Comparison of ENCODE assay signal across 8 cellular contexts in the genomic region with DNA sequence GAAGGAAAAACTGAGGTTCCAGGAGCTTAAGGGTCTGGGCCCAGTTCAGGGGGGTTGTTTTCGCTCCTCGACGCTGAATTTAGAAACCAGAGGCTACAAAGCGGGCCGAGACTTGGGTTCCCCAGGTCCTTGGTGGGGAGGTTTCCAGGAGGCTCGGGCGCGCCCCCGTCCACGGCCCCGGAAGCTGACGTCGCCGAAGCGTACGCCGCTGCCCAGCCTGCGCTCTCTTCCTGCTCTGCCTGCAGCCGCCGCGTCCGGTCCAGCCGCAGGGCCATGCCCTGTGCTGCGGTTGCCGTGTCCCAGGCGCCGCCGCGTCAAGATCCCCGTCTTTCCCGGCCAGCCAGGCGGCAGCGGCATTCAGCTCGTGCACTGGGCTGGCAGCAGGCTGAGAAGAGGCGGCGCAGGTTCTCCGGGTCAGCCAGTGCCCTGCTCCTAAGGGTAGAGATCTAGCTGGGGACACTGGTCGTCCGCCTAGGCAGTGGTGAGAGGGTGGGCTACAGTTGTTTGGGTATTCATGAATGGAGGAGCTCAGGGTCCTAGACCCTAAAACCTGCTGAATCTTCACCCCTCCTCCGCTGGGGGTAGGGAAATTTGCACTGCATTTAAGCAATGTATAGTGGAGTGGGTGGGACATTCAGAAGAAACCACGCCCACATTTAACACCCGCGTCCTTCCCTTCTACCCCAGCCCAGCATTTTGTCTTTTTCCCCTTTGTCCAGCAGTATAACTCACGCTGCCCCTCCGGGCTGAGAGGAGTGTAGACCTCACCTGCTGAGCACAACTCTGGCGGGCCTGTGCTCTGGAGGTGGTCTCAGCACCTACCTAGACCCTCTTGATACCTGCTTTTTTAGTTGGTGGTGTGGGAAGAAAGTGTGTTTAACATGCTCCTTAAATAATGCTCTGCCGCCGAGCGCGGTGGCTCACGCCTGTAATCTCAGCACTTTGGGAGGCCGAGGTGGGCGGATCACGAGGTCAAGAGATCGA. TPM values are rescaled to one million over a fixed set of nuclear protein-coding genes. Genes with fewer than 3 reads are reported as not detected.
DNase-seq lines count a peak whose midpoint lies in the region; ATAC-seq, FAIRE-seq and TF ChIP-seq lines count a peak whose summit lies in the region.

No MANE protein-coding gene starts in this region.

- H3K4me2 ChIP-seq in H1 (ENCODE audit: insufficient read depth in 1 of 2, low read depth in 2 of 2, low read length in 2 of 2), result peak overlapping the region; percentile 80 to 86
- H3K4me2 ChIP-seq in mesenchymal stem cell (ENCODE audit: low read length, poor library complexity, severe bottlenecking), result peak overlapping the region; percentile 99

- peaks cover 14% of the 10 kb centered on the region for H3K23me2 ChIP-seq in H1 (ENCODE audit: low read depth, low read length)

- H2AFZ ChIP-seq in ACC112 (ENCODE audit: low read length, unreplicated experiment) (peak overlapping the region; percentile 89), H1 (ENCODE audit: low read length) (peak overlapping the region; percentile 69), mesenchymal stem cell (ENCODE audit: low read depth, low read length) (peak overlapping the region; percentile 97)

- H3K79me2 ChIP-seq in ACC112 (ENCODE audit: control insufficient read depth, insufficient read depth, low read length, unreplicated experiment) (peaks cover 35% of the 10 kb centered on the region), H1 (ENCODE audit: control insufficient read depth in 1 of 2, insufficient read depth in 2 of 2, low read length in 2 of 2) (peaks cover 0 to 29% of the 10 kb centered on the region in 2 experiments; a peak in 3 of 4 replicates)

- peak; percentile 59 to 75 for TF ChIP-seq POLR2A in H1 (IDR thresholded peaks at IDR 0.05; ENCODE audit: control extremely low read depth in 1 of 2, low read depth in 2 of 2, low read length in 2 of 2)

- WGBS in H1 (ENCODE audit: extremely low coverage in 1 of 2, insufficient coverage in 1 of 2, insufficient read length in 1 of 2, insufficient replicate concordance in 2 of 2, low coverage in 1 of 2, low lambda C conversion rate in 2 of 2, missing lambda C conversion rate in 1 of 2), 2 experiments, result 25% methylated on average over 44 of the region's 55 CpGs; no CpG with 5 or more reads in 1 of the 2 experiments
- WGBS in mesenchymal stem cell, result 19% methylated on average over 51 of the region's 55 CpGs

- H2AK5ac ChIP-seq in H1 (ENCODE audit: low read depth, low read length), result no peak overlapping the region; the same call in 1 of the 2 replicates
- no peak overlapping the region for H2AK5ac ChIP-seq in mesenchymal stem cell (ENCODE audit: low read length, severe bottlenecking)

- H2BK20ac ChIP-seq in H1 (ENCODE audit: low read length), result no peak overlapping the region

- H4K8ac ChIP-seq in H1 (ENCODE audit: extremely low read depth, insufficient read depth, low read length), result peak overlapping the region; percentile 88
- H4K8ac ChIP-seq in mesenchymal stem cell (ENCODE audit: low read length), result peak overlapping the region; percentile 100

- TF ChIP-seq RAD21 in H1 (IDR thresholded peaks at IDR 0.05 in 1 of 2, conservative IDR thresholded peaks at IDR 0.05 in 1 of 2; ENCODE audit: low read depth in 2 of 2, low read length in 2 of 2), result no peak

- peaks cover 21% of the 10 kb centered on the region for H3K4me1 ChIP-seq in ACC112 (ENCODE audit: control insufficient read depth, insufficient read depth, low read length, unreplicated experiment)
- H3K4me1 ChIP-seq in H1 (replicated peaks in 1 of 4; ENCODE audit: control insufficient read depth in 3 of 4, insufficient read depth in 4 of 4, low read length in 3 of 4), result peaks cover 2 to 7% (median 5%) of the 10 kb centered on the region in 4 experiments; a peak in 4 of 7 replicates
- peaks cover 6% of the 10 kb centered on the region for H3K4me1 ChIP-seq in mesenchymal stem cell (ENCODE audit: control insufficient read depth, insufficient read depth, low read depth, low read length)

- peak overlapping the region; percentile 72 for H4K91ac ChIP-seq in H1 (replicated peaks; ENCODE audit: insufficient read length, low read length)
- H4K91ac ChIP-seq in mesenchymal stem cell (ENCODE audit: low read length), result peak overlapping the region; percentile 96

- peak overlapping the region; percentile 97 for H3K18ac ChIP-seq in H1 (ENCODE audit: extremely low read depth, low read length)
- peak overlapping the region; percentile 97 to 99 for H3K18ac ChIP-seq in mesenchymal stem cell (ENCODE audit: low read depth in 1 of 2, low read length in 2 of 2)

- peak; percentile 64 for DNase-seq in NCI-H774 (lab: John Stamatoyannopoulos, UW)
- peak; percentile 41 to 46 for DNase-seq in activated CD8-positive, alpha-beta memory T cell treated with anti-CD3 and anti-CD28 coated beads for 4 hours (ENCODE audit: low read depth in 2 of 2)
- peak in 1 of 2 experiments; percentile 80 for DNase-seq in H1 (ENCODE audit: low read depth in 1 of 2, low spot score in 2 of 2)
- DNase-seq in mesenchymal stem cell, result peak; percentile 90
- peak; percentile 64 for DNase-seq in stimulated activated CD8-positive, alpha-beta memory T cell treated with anti-CD3 and anti-CD28 coated beads, Interleukin-12 subunit alpha, Interleukin-12 subunit beta, amount 100 ng/mL, for 1 hour (ENCODE audit: low read depth)

- ATAC-seq in GM18907 (IDR thresholded peaks at IDR 0.05; ENCODE audit: unreplicated experiment) (peak; percentile 59), HG03175 (IDR thresholded peaks at IDR 0.05; ENCODE audit: unreplicated experiment) (peak; percentile 52)

- H3K27ac ChIP-seq in ACC112 (ENCODE audit: low read depth, low read length) (peak overlapping the region; percentile 90), H1 (ENCODE audit: low read depth, low read length) (no peak overlapping the region), mesenchymal stem cell (ENCODE audit: low read length, poor library complexity, severe bottlenecking) (peak overlapping the region; percentile 51)

- peaks cover 9% of the 10 kb centered on the region; the same call in 1 of the 2 replicates for H3K79me1 ChIP-seq in H1 (ENCODE audit: low read depth, low read length)
- peaks cover 9% of the 10 kb centered on the region for H3K79me1 ChIP-seq in mesenchymal stem cell (replicated peaks; ENCODE audit: low read length, poor library complexity, severe bottlenecking)

- H2BK120ac ChIP-seq in H1 (replicated peaks; ENCODE audit: low read depth, low read length) (peak overlapping the region; percentile 6), mesenchymal stem cell (ENCODE audit: low read depth, low read length) (no peak overlapping the region)

- no peak overlapping the region for H3K4ac ChIP-seq in H1 (replicated peaks; ENCODE audit: insufficient read length, low read depth, low read length)
- peak overlapping the region in 1 of 2 experiments; percentile 94 for H3K4ac ChIP-seq in mesenchymal stem cell (ENCODE audit: low read depth in 1 of 2, low read length in 2 of 2)

- H3K9me3 ChIP-seq in H1 (ENCODE audit: insufficient read depth in 2 of 2, low read depth in 1 of 2, low read length in 1 of 2) (no peaks in the 10 kb centered on the region), mesenchymal stem cell (ENCODE audit: control insufficient read depth, low read length) (no peaks in the 10 kb centered on the region)

- H3K9ac ChIP-seq in H1 (replicated peaks in 1 of 4; ENCODE audit: extremely low read depth in 1 of 4, low read depth in 3 of 4, low read length in 3 of 4) (peak overlapping the region in 3 of 4 experiments; percentile 24 to 65 (median 59); a peak in 5 of 7 replicates), mesenchymal stem cell (ENCODE audit: low read length) (peak overlapping the region; percentile 98)

- FAIRE-seq in H1 (lab: Jason Lieb, UNC), result no peak

- peak overlapping the region; percentile 72; the same call in 1 of the 2 replicates for H2BK15ac ChIP-seq in H1 (ENCODE audit: low read length)
- H2BK15ac ChIP-seq in mesenchymal stem cell (ENCODE audit: low read depth, poor library complexity, severe bottlenecking), result peak overlapping the region; percentile 77

- H3K27me3 ChIP-seq in ACC112 (ENCODE audit: insufficient read depth, low read length) (no peaks in the 10 kb centered on the region), H1 (replicated peaks in 1 of 4; ENCODE audit: control insufficient read depth in 3 of 4, extremely low read depth in 1 of 4, insufficient read depth in 3 of 4, low read length in 3 of 4) (no peaks in the 10 kb centered on the region; a peak in 1 of 7 replicates), mesenchymal stem cell (ENCODE audit: control insufficient read depth in 1 of 2, insufficient read depth in 1 of 2, low read length in 2 of 2) (no peaks in the 10 kb centered on the region)

- CTCF ChIA-PET in H1 (lab: Charles Lee; ENCODE audit: partially characterized antibody), result interaction anchor here (0.6 to 1.6 kb wide), 5 partner anchors 13 to 1212 kb away, joined by 3 to 6 read pairs (median 4); no protein-coding TSS in a partner anchor

- H3K14ac ChIP-seq in H1 (ENCODE audit: insufficient read length), result no peak overlapping the region
- H3K14ac ChIP-seq in mesenchymal stem cell (ENCODE audit: low read length in 2 of 2), result peak overlapping the region; percentile 44 to 94

- H4K5ac ChIP-seq in H1 (ENCODE audit: insufficient read length, low read depth, low read length), result peak overlapping the region; percentile 69

- H2BK5ac ChIP-seq in H1 (ENCODE audit: low read depth, low read length) (peak overlapping the region; percentile 63; the same call in 1 of the 2 replicates), mesenchymal stem cell (ENCODE audit: low read depth, low read length, poor library complexity, severe bottlenecking) (no peak overlapping the region)

- H2BK12ac ChIP-seq in H1 (ENCODE audit: low read depth, low read length) (peak overlapping the region; percentile 86), mesenchymal stem cell (ENCODE audit: low read length in 2 of 2) (peak overlapping the region in 1 of 2 experiments; percentile 59)

- no peak; a peak in 1 of 3 replicates for TF ChIP-seq EP300 in H1 (IDR thresholded peaks at IDR 0.05; ENCODE audit: borderline replicate concordance in 1 of 2, low read depth in 2 of 2, low read length in 2 of 2)

- peak overlapping the region; percentile 27 for H3K56ac ChIP-seq in H1 (replicated peaks; ENCODE audit: insufficient read length, low read depth, low read length)

- peaks cover 0 to 8% of the 10 kb centered on the region in 2 experiments for H4K20me1 ChIP-seq in H1 (replicated peaks in 1 of 2; ENCODE audit: control insufficient read depth in 1 of 2, insufficient read depth in 2 of 2, low read length in 2 of 2)

- H3K4me3 ChIP-seq in ACC112 (ENCODE audit: low read depth, low read length) (peak overlapping the region; percentile 83), H1 (ENCODE audit: extremely low read depth in 1 of 4, insufficient read depth in 2 of 4, low read depth in 3 of 4, low read length in 4 of 4) (peak overlapping the region; percentile 57 to 97 (median 94)), mesenchymal stem cell (ENCODE audit: insufficient read depth in 1 of 2, low read depth in 1 of 2, low read length in 2 of 2) (peak overlapping the region; percentile 86 to 94)

- H3K36me3 ChIP-seq in ACC112 (ENCODE audit: insufficient read depth, low read length) (no peaks in the 10 kb centered on the region), H1 (ENCODE audit: control insufficient read depth in 2 of 4, insufficient read depth in 4 of 4, low read length in 3 of 4) (no peaks in the 10 kb centered on the region), mesenchymal stem cell (ENCODE audit: control insufficient read depth in 1 of 2, insufficient read depth in 2 of 2, low read depth in 1 of 2, low read length in 2 of 2) (peaks cover 0 to 10% of the 10 kb centered on the region in 2 experiments)

- no peak for TF ChIP-seq CTCF in H1 (IDR thresholded peaks at IDR 0.05; ENCODE audit: control extremely low read depth in 1 of 3, insufficient read depth in 1 of 3, low read depth in 1 of 3, low read length in 3 of 3)

- H3K23ac ChIP-seq in H1 (ENCODE audit: insufficient read length), result no peak overlapping the region
- H3K23ac ChIP-seq in mesenchymal stem cell (ENCODE audit: low read length in 2 of 2), result peak overlapping the region in 1 of 2 experiments; percentile 98

- POLR2A ChIA-PET in H1 (lab: Charles Lee; ENCODE audit: partially characterized antibody), result interaction anchor here (0.6 to 2.1 kb wide), 10 partner anchors 12 to 239 kb away, joined by 3 to 17 read pairs (median 3); partner anchors contain the start of gene TRIM39

RNA-seq across cellular contexts. Expression of gene TRIM26, which starts 1.1 kb away (rescaled TPM):
- total RNA-seq in H1 (2021; fragmentation: NEBNext Ultra II Directional; extraction: Animal tissue kit (Norgen Biotek cat#: 25700)), result 30.7 and 32.3 TPM in 2 replicates
- polyA plus RNA-seq in H1 (2011; rRNA removed), result 21.5 and 25.8 TPM in 2 replicates
- polyA plus RNA-seq in H1 (2011; cell fraction: cytosol; rRNA removed), result 29.3 TPM
- 29.9 TPM for polyA plus RNA-seq in H1 (2011; cell fraction: nucleus; rRNA removed)
- polyA plus RNA-seq in H1 (2012, experiment 1 of 2), result 28.2 to 41.8 TPM (median 29.9 TPM) in 4 replicates
- 33.4 TPM for polyA plus RNA-seq in H1 (2012, experiment 2 of 2)
- polyA plus RNA-seq in H1 (2013, experiment 1 of 2), result 17.5 TPM
- polyA plus RNA-seq in H1 (2013, experiment 2 of 2), result 16.8 TPM
- polyA minus RNA-seq in H1 (2011; rRNA and poly(A)+ RNA removed), result 27.4 and 33.6 TPM in 2 replicates
- polyA minus RNA-seq in H1 (2011; cell fraction: cytosol; rRNA and poly(A)+ RNA removed), result 14.1 TPM
- polyA minus RNA-seq in H1 (2011; cell fraction: nucleus; rRNA and poly(A)+ RNA removed), result 21.9 TPM
- 24.2 TPM for polyA plus RNA-seq in mesenchymal stem cell (2013, experiment 1 of 2)
- 24.0 TPM for polyA plus RNA-seq in mesenchymal stem cell (2013, experiment 2 of 2)

RNA-seq across cellular contexts. Expression of gene TRIM15, which starts 50.9 kb away (rescaled TPM):
- 0.48 and 0.54 TPM in 2 replicates for total RNA-seq in H1 (2021; fragmentation: NEBNext Ultra II Directional; extraction: Animal tissue kit (Norgen Biotek cat#: 25700))
- polyA plus RNA-seq in H1 (2011; rRNA removed), result 0.18 and 0.19 TPM in 2 replicates
- 0.30 TPM for polyA plus RNA-seq in H1 (2011; cell fraction: cytosol; rRNA removed)
- polyA plus RNA-seq in H1 (2011; cell fraction: nucleus; rRNA removed), result 0.31 TPM
- polyA plus RNA-seq in H1 (2012, experiment 1 of 2), result 0.09 to 0.20 TPM (median 0.13 TPM) in 3 of 4 replicates, not detected in the other
- 0.12 TPM for polyA plus RNA-seq in H1 (2012, experiment 2 of 2)
- polyA plus RNA-seq in H1 (2013, experiment 1 of 2), result 0.16 TPM
- polyA plus RNA-seq in H1 (2013, experiment 2 of 2), result 0.20 TPM
- 0.07 and 0.22 TPM in 2 replicates for polyA minus RNA-seq in H1 (2011; rRNA and poly(A)+ RNA removed)
- polyA minus RNA-seq in H1 (2011; cell fraction: cytosol; rRNA and poly(A)+ RNA removed), result not detected
- polyA minus RNA-seq in H1 (2011; cell fraction: nucleus; rRNA and poly(A)+ RNA removed), result 0.70 TPM
- polyA plus RNA-seq in mesenchymal stem cell (2013, experiment 1 of 2), result not detected
- polyA plus RNA-seq in mesenchymal stem cell (2013, experiment 2 of 2), result not detected

RNA-seq across cellular contexts. Expression of gene TRIM10, which starts 53.3 kb away (rescaled TPM):
- total RNA-seq in H1 (2021; fragmentation: NEBNext Ultra II Directional; extraction: Animal tissue kit (Norgen Biotek cat#: 25700)), result not detected in 2 replicates
- 0.06 and 0.08 TPM in 2 replicates for polyA plus RNA-seq in H1 (2011; rRNA removed)
- polyA plus RNA-seq in H1 (2011; cell fraction: cytosol; rRNA removed), result 0.12 TPM
- 0.07 TPM for polyA plus RNA-seq in H1 (2011; cell fraction: nucleus; rRNA removed)
- 0.05 to 0.09 TPM (median 0.06 TPM) in 3 of 4 replicates, not detected in the other for polyA plus RNA-seq in H1 (2012, experiment 1 of 2)
- polyA plus RNA-seq in H1 (2012, experiment 2 of 2), result not detected
- not detected for polyA plus RNA-seq in H1 (2013, experiment 1 of 2)
- polyA plus RNA-seq in H1 (2013, experiment 2 of 2), result 0.04 TPM
- polyA minus RNA-seq in H1 (2011; rRNA and poly(A)+ RNA removed), result 0.12 TPM in 1 of 2 replicates, not detected in the other
- not detected for polyA minus RNA-seq in H1 (2011; cell fraction: cytosol; rRNA and poly(A)+ RNA removed)
- not detected for polyA minus RNA-seq in H1 (2011; cell fraction: nucleus; rRNA and poly(A)+ RNA removed)
- not detected for polyA plus RNA-seq in mesenchymal stem cell (2013, experiment 1 of 2)
- not detected for polyA plus RNA-seq in mesenchymal stem cell (2013, experiment 2 of 2)
